19 cellular contexts compared by ENCODE assay signal in the genomic region with DNA sequence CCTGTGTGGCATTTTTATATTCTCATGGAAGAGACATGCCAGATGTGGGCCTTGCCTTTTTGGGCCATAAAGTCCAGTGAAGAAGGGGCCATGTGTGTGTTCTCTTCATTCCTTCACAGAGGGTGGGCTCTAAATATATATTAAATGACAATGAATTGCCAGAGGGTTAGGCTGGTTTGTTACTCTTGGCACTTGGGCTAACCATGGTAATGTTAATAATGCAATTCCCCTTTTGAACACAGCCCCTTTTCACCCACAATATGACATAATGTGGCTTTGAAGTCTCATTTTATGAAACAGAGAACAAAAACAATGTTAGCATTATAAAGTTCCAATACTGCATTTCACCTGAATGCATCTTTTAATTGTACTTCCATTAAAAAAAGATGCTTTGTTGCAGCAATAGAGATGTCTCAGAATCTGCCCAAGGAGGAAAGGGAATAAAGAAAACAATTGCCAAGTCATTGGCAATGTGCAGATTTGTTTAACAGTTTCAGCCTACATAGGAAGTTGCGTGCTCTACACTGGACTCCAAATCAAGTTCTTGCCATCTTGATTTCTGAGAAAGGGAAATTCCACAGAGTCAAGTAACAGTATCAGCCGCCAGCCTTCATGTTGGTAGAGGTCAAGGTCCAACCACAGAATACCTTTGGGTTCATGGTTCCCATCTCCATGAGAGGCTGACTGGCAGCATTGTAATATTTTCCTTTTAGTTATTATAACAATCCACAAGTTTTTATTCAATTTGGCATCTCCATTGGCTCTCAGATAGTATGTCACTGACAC.
A peak's percentile ranks its signal among the peaks of the same experiment; 100 is the strongest.
DNase-seq lines count a peak whose midpoint lies in the region; ATAC-seq and TF ChIP-seq lines count a peak whose summit lies in the region.
"Had no signal": no experiment of that assay in that cellular context is flagged by ENCODE, and none has a peak within 500 bp of the region (broad histone marks: within the 10 kb centered on the region; RNA-seq: fewer than 3 reads in every experiment).

No MANE protein-coding gene starts in this region.

- no peaks in the 10 kb centered on the region for H3K36me3 ChIP-seq in HEK293 (ENCODE audit: control insufficient read depth in 2 of 2, insufficient read depth in 1 of 2, low read length in 2 of 2)

- H3K4me3 Mint-ChIP-seq in nephron: no peak overlapping the region
- H3K4me3 Mint-ChIP-seq: CD4-positive, alpha-beta T cell; HFFc6 had no signal

- POLR2A ChIA-PET in HEK293 (lab: Yijun Ruan, JAX): no interaction called here

- TF ChIP-seq CTCF in HEK293 (tag by site-specific recombination; IDR thresholded peaks at IDR 0.05): no peak
- TF ChIP-seq CTCF in nephron (IDR thresholded peaks at IDR 0.05; ENCODE audit: unreplicated experiment in 3 of 3): no peak

- H3K27ac Mint-ChIP-seq in nephron: peak overlapping the region in 2 of 3 experiments; percentile 16 to 22
- H3K27ac Mint-ChIP-seq: CD4-positive, alpha-beta T cell; HFFc6 had no signal

- no peaks in the 10 kb centered on the region for H3K36me3 Mint-ChIP-seq in nephron (ENCODE audit: low read depth)

- H3K9me3 Mint-ChIP-seq in nephron: peaks cover 7% of the 10 kb centered on the region
- H3K9me3 Mint-ChIP-seq: CD4-positive, alpha-beta T cell; HFFc6 had no signal

- no peak overlapping the region for H3K27ac ChIP-seq in HEK293 (ENCODE audit: extremely low read depth, low read depth, low read length)
- H3K27ac ChIP-seq: A549 had no signal

- CTCF ChIA-PET in HEK293 (lab: Yijun Ruan, JAX): no interaction called here

- peak; percentile 44 for DNase-seq in NCI-H69 (lab: John Stamatoyannopoulos, UW)
- DNase-seq in astrocyte of the hippocampus (ENCODE audit: low read depth, low spot score): peak; percentile 59
- no peak for DNase-seq in left lobe of liver (ENCODE audit: low spot score)
- no peak for DNase-seq in sciatic nerve (ENCODE audit: low spot score)
- no peak for DNase-seq in foreskin melanocyte
- DNase-seq: Caco-2; CD4-positive, alpha-beta T cell; EL; HFFc6; NCI-H1105 treated with DMSO at 0.1 percent for 48 hours; NCI-H1694; NCI-H2081 treated with DMSO at 0.1 percent for 48 hours; NCI-H446 treated with DMSO at 0.1 percent for 48 hours; Right ventricle myocardium superior had no signal

- peaks cover 13% of the 10 kb centered on the region for H3K4me1 ChIP-seq in HEK293 (ENCODE audit: control insufficient read depth, insufficient read depth, low read length)
- H3K4me1 ChIP-seq: Caco-2 had no signal

- no peak overlapping the region for H3K4me3 ChIP-seq in HEK293 (ENCODE audit: low read depth, low read length)
- H3K4me3 ChIP-seq: A549 had no signal

- intact Hi-C loops in sciatic nerve (cut with DNase I): no loop called here

- peaks cover 27% of the 10 kb centered on the region for H3K4me1 Mint-ChIP-seq in nephron

- no peaks in the 10 kb centered on the region for H3K9me3 ChIP-seq in HEK293 (ENCODE audit: control insufficient read depth, insufficient read depth, low read depth, low read length)
- H3K9me3 ChIP-seq: A549, Caco-2 had no signal

- ATAC-seq in left lobe of liver (no peak), GM21528 (IDR thresholded peaks at IDR 0.05; ENCODE audit: low FRiP score, unreplicated experiment) (no peak), sciatic nerve (no peak)
- ATAC-seq: A549, SK-N-SH treated with all-trans-retinoic acid at 6 μM for 48 hours had no signal

- H3K27me3 Mint-ChIP-seq in nephron (ENCODE audit: low read depth): peaks cover 5% of the 10 kb centered on the region
- H3K27me3 Mint-ChIP-seq: CD4-positive, alpha-beta T cell had no signal

TF ChIP-seq in HEK293, 187 proteins besides CTCF, POLR2A, EP300 and RAD21 (continues in another document):
- TF ChIP-seq KLF16 (tag by site-specific recombination; IDR thresholded peaks at IDR 0.05) (0 out of 2 replicates have a peak, but pooled peaks have one; percentile 25), ZNF19 (tag by site-specific recombination; IDR thresholded peaks at IDR 0.05; ENCODE audit: low read depth) (no peak), ZNF548 (tag by site-specific recombination; IDR thresholded peaks at IDR 0.05) (no peak), HOXD13 (CRISPR knock-in tag; IDR thresholded peaks at IDR 0.05; ENCODE audit: borderline replicate concordance) (peak; percentile 98), MZF1 (tag by site-specific recombination; IDR thresholded peaks at IDR 0.05; ENCODE audit: borderline replicate concordance) (peak; percentile 91; the same call in 1 of the 2 replicates), ZNF146 (tag by site-specific recombination; IDR thresholded peaks at IDR 0.05) (no peak), ZBTB7A (tag by site-specific recombination; IDR thresholded peaks at IDR 0.05; ENCODE audit: low read depth) (no peak), ZNF239 (tag by site-specific recombination; IDR thresholded peaks at IDR 0.05) (no peak), ZNF223 (tag by site-specific recombination; IDR thresholded peaks at IDR 0.05) (no peak), FEZF1 (tag by site-specific recombination; IDR thresholded peaks at IDR 0.05) (peak; percentile 78)
- TF ChIP-seq, protein P1, sequence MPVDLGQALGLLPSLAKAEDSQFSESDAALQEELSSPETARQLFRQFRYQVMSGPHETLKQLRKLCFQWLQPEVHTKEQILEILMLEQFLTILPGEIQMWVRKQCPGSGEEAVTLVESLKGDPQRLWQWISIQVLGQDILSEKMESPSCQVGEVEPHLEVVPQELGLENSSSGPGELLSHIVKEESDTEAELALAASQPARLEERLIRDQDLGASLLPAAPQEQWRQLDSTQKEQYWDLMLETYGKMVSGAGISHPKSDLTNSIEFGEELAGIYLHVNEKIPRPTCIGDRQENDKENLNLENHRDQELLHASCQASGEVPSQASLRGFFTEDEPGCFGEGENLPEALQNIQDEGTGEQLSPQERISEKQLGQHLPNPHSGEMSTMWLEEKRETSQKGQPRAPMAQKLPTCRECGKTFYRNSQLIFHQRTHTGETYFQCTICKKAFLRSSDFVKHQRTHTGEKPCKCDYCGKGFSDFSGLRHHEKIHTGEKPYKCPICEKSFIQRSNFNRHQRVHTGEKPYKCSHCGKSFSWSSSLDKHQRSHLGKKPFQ (tag by site-specific recombination; IDR thresholded peaks at IDR 0.05): peak; percentile 15; the same call in 1 of the 2 replicates
- TF ChIP-seq, protein P2, sequence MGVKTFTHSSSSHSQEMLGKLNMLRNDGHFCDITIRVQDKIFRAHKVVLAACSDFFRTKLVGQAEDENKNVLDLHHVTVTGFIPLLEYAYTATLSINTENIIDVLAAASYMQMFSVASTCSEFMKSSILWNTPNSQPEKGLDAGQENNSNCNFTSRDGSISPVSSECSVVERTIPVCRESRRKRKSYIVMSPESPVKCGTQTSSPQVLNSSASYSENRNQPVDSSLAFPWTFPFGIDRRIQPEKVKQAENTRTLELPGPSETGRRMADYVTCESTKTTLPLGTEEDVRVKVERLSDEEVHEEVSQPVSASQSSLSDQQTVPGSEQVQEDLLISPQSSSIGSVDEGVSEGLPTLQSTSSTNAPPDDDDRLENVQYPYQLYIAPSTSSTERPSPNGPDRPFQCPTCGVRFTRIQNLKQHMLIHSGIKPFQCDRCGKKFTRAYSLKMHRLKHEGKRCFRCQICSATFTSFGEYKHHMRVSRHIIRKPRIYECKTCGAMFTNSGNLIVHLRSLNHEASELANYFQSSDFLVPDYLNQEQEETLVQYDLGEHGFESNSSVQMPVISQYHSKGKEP (tag by site-specific recombination; IDR thresholded peaks at IDR 0.05): peak; percentile 61
- TF ChIP-seq, protein P3, sequence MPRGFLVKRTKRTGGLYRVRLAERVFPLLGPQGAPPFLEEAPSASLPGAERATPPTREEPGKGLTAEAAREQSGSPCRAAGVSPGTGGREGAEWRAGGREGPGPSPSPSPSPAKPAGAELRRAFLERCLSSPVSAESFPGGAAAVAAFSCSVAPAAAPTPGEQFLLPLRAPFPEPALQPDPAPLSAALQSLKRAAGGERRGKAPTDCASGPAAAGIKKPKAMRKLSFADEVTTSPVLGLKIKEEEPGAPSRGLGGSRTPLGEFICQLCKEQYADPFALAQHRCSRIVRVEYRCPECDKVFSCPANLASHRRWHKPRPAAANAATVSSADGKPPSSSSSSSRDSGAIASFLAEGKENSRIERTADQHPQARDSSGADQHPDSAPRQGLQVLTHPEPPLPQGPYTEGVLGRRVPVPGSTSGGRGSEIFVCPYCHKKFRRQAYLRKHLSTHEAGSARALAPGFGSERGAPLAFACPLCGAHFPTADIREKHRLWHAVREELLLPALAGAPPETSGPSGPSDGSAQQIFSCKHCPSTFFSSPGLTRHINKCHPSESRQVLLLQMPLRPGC (tag by site-specific recombination; IDR thresholded peaks at IDR 0.05): no peak
- TF ChIP-seq, protein P4, sequence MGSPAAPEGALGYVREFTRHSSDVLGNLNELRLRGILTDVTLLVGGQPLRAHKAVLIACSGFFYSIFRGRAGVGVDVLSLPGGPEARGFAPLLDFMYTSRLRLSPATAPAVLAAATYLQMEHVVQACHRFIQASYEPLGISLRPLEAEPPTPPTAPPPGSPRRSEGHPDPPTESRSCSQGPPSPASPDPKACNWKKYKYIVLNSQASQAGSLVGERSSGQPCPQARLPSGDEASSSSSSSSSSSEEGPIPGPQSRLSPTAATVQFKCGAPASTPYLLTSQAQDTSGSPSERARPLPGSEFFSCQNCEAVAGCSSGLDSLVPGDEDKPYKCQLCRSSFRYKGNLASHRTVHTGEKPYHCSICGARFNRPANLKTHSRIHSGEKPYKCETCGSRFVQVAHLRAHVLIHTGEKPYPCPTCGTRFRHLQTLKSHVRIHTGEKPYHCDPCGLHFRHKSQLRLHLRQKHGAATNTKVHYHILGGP (tag by site-specific recombination; IDR thresholded peaks at IDR 0.05): 0 out of 2 replicates have a peak, but pooled peaks have one; percentile 25
- TF ChIP-seq, protein P5, sequence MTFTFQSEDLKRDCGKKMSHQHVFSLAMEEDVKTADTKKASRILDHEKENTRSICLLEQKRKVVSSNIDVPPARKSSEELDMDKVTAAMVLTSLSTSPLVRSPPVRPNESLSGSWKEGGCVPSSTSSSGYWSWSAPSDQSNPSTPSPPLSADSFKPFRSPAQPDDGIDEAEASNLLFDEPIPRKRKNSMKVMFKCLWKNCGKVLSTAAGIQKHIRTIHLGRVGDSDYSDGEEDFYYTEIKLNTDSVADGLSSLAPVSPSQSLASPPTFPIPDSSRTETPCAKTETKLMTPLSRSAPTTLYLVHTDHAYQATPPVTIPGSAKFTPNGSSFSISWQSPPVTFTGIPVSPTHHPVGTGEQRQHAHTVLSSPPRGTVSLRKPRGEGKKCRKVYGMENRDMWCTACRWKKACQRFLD (tag by site-specific recombination; IDR thresholded peaks at IDR 0.05): no peak

Comparison
In these comparisons a context has a peak if more than half of its experiments do, and no peak if none do; other contexts are left out.
1. DNase-seq: peak in NCI-H69 (single experiment) and astrocyte of the hippocampus (single experiment); none in left lobe of liver (single experiment), sciatic nerve (single experiment) and foreskin melanocyte (single experiment).